9 cellular contexts compared by ENCODE assay signal in the genomic region with DNA sequence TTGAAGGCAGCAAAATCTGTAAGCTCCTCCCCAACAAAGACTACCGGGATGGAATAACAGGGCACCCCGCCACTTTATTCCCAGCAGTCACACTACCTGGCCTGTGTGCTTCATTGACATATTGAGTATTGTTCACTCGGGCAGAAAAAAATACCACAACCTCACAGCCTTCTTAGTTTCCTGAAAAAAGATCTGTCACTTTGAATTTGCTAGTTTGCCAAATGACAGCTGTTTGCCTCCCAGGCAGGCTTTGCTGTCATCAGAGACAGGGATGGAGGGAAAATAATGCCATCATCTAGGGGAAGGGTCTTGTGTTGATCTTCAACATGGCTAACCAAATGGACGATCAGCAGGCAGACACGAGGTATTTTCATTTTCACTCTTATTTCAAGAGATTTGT. TPM values are rescaled to one million over a fixed set of nuclear protein-coding genes. Genes with fewer than 3 reads are reported as not detected.
DNase-seq lines count a peak whose midpoint lies in the region; ATAC-seq lines count a peak whose summit lies in the region.
"Had no signal": no experiment of that assay in that cellular context is flagged by ENCODE, and none has a peak within 500 bp of the region (broad histone marks: within the 10 kb centered on the region; RNA-seq: fewer than 3 reads in every experiment).

No MANE protein-coding gene starts in this region.

- peak overlapping the region; percentile 70 for H3K9ac ChIP-seq in adipocyte (ENCODE audit: low read length)

- ATAC-seq in HG02623 (IDR thresholded peaks at IDR 0.05; ENCODE audit: unreplicated experiment), result no peak

- H3K9me3 ChIP-seq in adipocyte (ENCODE audit: control insufficient read depth, low read length), result no peaks in the 10 kb centered on the region

- peaks cover 37% of the 10 kb centered on the region for H3K4me1 ChIP-seq in adipocyte (ENCODE audit: control insufficient read depth, insufficient read depth, low read length)

- no peaks in the 10 kb centered on the region for H3K27me3 ChIP-seq in adipocyte (replicated peaks; ENCODE audit: control insufficient read depth, insufficient read depth, low read length)

- peak overlapping the region; percentile 67 for H3K4me3 ChIP-seq in adipocyte (ENCODE audit: low read length)

- peaks cover 17% of the 10 kb centered on the region for H3K36me3 ChIP-seq in adipocyte (ENCODE audit: control insufficient read depth, insufficient read depth, low read length, severe bottlenecking)

- peak; percentile 49 for DNase-seq in LHCN-M2 (ENCODE audit: low read depth)
- DNase-seq in adipocyte (ENCODE audit: low read depth), result no peak
- DNase-seq in medulla oblongata (ENCODE audit: extremely low spot score), result peak; percentile 25
- peak; percentile 44 for DNase-seq in superior temporal gyrus (ENCODE audit: extremely low spot score)
- DNase-seq in NOMO-1 (lab: John Stamatoyannopoulos, UW; ENCODE audit: unreplicated experiment in 2 of 2), result no peak
- DNase-seq in AML-193 (lab: John Stamatoyannopoulos, UW), result no peak

RNA-seq across cellular contexts. Expression of gene BMPER, which starts 26.9 kb away (rescaled TPM):
- 4.1 and 5.1 TPM in 2 replicates for total RNA-seq in LHCN-M2 (2014; rRNA removed)
- 5.7 TPM for polyA plus RNA-seq in LHCN-M2 (2012)
- total RNA-seq: activated CD4-positive, alpha-beta T cell treated with anti-CD3 and anti-CD28 coated beads, Interleukin-2, amount 10 ng/mL, durations not matched to agents 24 days and 14 days; CD8-positive, alpha-beta T cell had no signal

Comparison
In these comparisons a context has a peak if more than half of its experiments do, and no peak if none do; other contexts are left out.
1. DNase-seq: peak in LHCN-M2 (single experiment), medulla oblongata (single experiment) and superior temporal gyrus (single experiment); none in adipocyte (single experiment), NOMO-1 (0 of 2) and AML-193 (0 of 2).